ENCODE assay signal across 2 cellular contexts in the genomic region with DNA sequence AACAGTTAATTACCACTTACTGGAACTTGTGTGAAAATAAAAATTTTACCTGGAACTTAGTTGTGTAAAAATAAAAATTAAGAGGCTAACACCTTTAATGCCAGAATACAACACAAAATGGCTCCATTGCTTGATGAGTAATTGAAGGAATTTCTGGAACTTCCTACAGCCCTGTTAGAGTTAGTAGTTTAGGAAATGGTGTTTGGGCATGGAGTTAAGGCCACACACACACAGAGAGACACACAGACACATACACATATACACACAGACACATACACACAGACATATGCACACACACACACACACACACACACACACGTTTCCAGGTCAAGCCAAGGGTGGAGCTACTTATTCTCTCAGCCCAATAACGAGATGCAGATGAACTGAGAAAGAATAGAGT.
TF ChIP-seq lines count a peak whose summit lies in the region.

No MANE protein-coding gene starts in this region.

TF ChIP-seq in HepG2, 621 proteins besides CTCF, POLR2A, EP300 and RAD21:
- TF ChIP-seq CREM (IDR thresholded peaks at IDR 0.05) (0 out of 2 replicates have a peak, but pooled peaks have one; percentile 2), CREM (CRISPR knock-in tag; IDR thresholded peaks at IDR 0.05) (no peak), NFIB (CRISPR knock-in tag; IDR thresholded peaks at IDR 0.05; ENCODE audit: borderline replicate concordance) (no peak), LCORL (IDR thresholded peaks at IDR 0.05) (peak; percentile 5; the same call in 1 of the 2 replicates), LCORL (CRISPR knock-in tag; IDR thresholded peaks at IDR 0.05) (no peak), ZNF792 (CRISPR knock-in tag; IDR thresholded peaks at IDR 0.05) (0 out of 2 replicates have a peak, but pooled peaks have one; percentile 9)
- TF ChIP-seq, protein P1, sequence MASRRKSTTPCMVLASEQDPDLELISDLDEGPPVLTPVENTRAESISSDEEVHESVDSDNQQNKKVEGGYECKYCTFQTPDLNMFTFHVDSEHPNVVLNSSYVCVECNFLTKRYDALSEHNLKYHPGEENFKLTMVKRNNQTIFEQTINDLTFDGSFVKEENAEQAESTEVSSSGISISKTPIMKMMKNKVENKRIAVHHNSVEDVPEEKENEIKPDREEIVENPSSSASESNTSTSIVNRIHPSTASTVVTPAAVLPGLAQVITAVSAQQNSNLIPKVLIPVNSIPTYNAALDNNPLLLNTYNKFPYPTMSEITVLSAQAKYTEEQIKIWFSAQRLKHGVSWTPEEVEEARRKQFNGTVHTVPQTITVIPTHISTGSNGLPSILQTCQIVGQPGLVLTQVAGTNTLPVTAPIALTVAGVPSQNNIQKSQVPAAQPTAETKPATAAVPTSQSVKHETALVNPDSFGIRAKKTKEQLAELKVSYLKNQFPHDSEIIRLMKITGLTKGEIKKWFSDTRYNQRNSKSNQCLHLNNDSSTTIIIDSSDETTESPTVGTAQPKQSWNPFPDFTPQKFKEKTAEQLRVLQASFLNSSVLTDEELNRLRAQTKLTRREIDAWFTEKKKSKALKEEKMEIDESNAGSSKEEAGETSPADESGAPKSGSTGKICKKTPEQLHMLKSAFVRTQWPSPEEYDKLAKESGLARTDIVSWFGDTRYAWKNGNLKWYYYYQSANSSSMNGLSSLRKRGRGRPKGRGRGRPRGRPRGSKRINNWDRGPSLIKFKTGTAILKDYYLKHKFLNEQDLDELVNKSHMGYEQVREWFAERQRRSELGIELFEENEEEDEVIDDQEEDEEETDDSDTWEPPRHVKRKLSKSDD (CRISPR knock-in tag; IDR thresholded peaks at IDR 0.05; ENCODE audit: low read depth) = 0 out of 2 replicates have a peak, but pooled peaks have one; percentile 33

TF ChIP-seq in H1, 55 proteins besides CTCF, POLR2A, EP300 and RAD21:
- TF ChIP-seq TBP (IDR thresholded peaks at IDR 0.05; ENCODE audit: low read depth, low read length) (no peak), JUND (IDR thresholded peaks at IDR 0.05; ENCODE audit: low read length) (no peak), TAF7 (optimal IDR thresholded peaks at IDR 0.05; ENCODE audit: borderline replicate concordance, low read depth, low read length) (no peak), BCL11A (IDR thresholded peaks at IDR 0.05; ENCODE audit: low read depth in 2 of 2, low read length in 2 of 2) (no peak), CHD1 (IDR thresholded peaks at IDR 0.05; ENCODE audit: low read depth, low read length) (no peak), FOSL1 (IDR thresholded peaks at IDR 0.05; ENCODE audit: insufficient read depth, low read depth, low read length) (no peak), EGR1 (IDR thresholded peaks at IDR 0.05; ENCODE audit: borderline replicate concordance, low read depth, low read length) (no peak), POU5F1 (IDR thresholded peaks at IDR 0.05; ENCODE audit: low read depth, low read length) (no peak), TAF1 (IDR thresholded peaks at IDR 0.05; ENCODE audit: low read depth, low read length) (no peak), SIX5 (IDR thresholded peaks at IDR 0.05; ENCODE audit: low read depth, low read length) (no peak), GABPA (IDR thresholded peaks at IDR 0.05; ENCODE audit: borderline replicate concordance, insufficient read depth, low read length) (no peak), PHF8 (conservative IDR thresholded peaks at IDR 0.05; ENCODE audit: low read depth, low read length) (no peak), SAP30 (IDR thresholded peaks at IDR 0.05; ENCODE audit: insufficient read depth, insufficient replicate concordance, low read length) (no peak), ZNF274 (IDR thresholded peaks at IDR 0.05; ENCODE audit: borderline replicate concordance, extremely low read depth, low read length) (no peak)
- TF ChIP-seq, protein P2, sequence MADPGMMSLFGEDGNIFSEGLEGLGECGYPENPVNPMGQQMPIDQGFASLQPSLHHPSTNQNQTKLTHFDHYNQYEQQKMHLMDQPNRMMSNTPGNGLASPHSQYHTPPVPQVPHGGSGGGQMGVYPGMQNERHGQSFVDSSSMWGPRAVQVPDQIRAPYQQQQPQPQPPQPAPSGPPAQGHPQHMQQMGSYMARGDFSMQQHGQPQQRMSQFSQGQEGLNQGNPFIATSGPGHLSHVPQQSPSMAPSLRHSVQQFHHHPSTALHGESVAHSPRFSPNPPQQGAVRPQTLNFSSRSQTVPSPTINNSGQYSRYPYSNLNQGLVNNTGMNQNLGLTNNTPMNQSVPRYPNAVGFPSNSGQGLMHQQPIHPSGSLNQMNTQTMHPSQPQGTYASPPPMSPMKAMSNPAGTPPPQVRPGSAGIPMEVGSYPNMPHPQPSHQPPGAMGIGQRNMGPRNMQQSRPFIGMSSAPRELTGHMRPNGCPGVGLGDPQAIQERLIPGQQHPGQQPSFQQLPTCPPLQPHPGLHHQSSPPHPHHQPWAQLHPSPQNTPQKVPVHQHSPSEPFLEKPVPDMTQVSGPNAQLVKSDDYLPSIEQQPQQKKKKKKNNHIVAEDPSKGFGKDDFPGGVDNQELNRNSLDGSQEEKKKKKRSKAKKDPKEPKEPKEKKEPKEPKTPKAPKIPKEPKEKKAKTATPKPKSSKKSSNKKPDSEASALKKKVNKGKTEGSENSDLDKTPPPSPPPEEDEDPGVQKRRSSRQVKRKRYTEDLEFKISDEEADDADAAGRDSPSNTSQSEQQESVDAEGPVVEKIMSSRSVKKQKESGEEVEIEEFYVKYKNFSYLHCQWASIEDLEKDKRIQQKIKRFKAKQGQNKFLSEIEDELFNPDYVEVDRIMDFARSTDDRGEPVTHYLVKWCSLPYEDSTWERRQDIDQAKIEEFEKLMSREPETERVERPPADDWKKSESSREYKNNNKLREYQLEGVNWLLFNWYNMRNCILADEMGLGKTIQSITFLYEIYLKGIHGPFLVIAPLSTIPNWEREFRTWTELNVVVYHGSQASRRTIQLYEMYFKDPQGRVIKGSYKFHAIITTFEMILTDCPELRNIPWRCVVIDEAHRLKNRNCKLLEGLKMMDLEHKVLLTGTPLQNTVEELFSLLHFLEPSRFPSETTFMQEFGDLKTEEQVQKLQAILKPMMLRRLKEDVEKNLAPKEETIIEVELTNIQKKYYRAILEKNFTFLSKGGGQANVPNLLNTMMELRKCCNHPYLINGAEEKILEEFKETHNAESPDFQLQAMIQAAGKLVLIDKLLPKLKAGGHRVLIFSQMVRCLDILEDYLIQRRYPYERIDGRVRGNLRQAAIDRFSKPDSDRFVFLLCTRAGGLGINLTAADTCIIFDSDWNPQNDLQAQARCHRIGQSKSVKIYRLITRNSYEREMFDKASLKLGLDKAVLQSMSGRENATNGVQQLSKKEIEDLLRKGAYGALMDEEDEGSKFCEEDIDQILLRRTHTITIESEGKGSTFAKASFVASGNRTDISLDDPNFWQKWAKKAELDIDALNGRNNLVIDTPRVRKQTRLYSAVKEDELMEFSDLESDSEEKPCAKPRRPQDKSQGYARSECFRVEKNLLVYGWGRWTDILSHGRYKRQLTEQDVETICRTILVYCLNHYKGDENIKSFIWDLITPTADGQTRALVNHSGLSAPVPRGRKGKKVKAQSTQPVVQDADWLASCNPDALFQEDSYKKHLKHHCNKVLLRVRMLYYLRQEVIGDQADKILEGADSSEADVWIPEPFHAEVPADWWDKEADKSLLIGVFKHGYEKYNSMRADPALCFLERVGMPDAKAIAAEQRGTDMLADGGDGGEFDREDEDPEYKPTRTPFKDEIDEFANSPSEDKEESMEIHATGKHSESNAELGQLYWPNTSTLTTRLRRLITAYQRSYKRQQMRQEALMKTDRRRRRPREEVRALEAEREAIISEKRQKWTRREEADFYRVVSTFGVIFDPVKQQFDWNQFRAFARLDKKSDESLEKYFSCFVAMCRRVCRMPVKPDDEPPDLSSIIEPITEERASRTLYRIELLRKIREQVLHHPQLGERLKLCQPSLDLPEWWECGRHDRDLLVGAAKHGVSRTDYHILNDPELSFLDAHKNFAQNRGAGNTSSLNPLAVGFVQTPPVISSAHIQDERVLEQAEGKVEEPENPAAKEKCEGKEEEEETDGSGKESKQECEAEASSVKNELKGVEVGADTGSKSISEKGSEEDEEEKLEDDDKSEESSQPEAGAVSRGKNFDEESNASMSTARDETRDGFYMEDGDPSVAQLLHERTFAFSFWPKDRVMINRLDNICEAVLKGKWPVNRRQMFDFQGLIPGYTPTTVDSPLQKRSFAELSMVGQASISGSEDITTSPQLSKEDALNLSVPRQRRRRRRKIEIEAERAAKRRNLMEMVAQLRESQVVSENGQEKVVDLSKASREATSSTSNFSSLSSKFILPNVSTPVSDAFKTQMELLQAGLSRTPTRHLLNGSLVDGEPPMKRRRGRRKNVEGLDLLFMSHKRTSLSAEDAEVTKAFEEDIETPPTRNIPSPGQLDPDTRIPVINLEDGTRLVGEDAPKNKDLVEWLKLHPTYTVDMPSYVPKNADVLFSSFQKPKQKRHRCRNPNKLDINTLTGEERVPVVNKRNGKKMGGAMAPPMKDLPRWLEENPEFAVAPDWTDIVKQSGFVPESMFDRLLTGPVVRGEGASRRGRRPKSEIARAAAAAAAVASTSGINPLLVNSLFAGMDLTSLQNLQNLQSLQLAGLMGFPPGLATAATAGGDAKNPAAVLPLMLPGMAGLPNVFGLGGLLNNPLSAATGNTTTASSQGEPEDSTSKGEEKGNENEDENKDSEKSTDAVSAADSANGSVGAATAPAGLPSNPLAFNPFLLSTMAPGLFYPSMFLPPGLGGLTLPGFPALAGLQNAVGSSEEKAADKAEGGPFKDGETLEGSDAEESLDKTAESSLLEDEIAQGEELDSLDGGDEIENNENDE (IDR thresholded peaks at IDR 0.05; ENCODE audit: insufficient replicate concordance, low read length) = no peak
- TF ChIP-seq, protein P3, sequence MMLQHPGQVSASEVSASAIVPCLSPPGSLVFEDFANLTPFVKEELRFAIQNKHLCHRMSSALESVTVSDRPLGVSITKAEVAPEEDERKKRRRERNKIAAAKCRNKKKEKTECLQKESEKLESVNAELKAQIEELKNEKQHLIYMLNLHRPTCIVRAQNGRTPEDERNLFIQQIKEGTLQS (IDR thresholded peaks at IDR 0.05; ENCODE audit: insufficient read depth, low read depth, low read length) = no peak
- TF ChIP-seq, protein P4, sequence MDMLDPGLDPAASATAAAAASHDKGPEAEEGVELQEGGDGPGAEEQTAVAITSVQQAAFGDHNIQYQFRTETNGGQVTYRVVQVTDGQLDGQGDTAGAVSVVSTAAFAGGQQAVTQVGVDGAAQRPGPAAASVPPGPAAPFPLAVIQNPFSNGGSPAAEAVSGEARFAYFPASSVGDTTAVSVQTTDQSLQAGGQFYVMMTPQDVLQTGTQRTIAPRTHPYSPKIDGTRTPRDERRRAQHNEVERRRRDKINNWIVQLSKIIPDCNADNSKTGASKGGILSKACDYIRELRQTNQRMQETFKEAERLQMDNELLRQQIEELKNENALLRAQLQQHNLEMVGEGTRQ (IDR thresholded peaks at IDR 0.05; ENCODE audit: low read length) = no peak
